In genomic region chr17:27808629-27809028, GRCh38 we compare ENCODE assay signal across 14 cellular contexts. TPM values are rescaled to one million over a fixed set of nuclear protein-coding genes. Genes with fewer than 3 reads are reported as not detected.
DNase-seq lines count a peak whose midpoint lies in the region; ATAC-seq lines count a peak whose summit lies in the region.
"Had no signal": no experiment of that assay in that cellular context is flagged by ENCODE, and none has a peak within 500 bp of the region (broad histone marks: within the 10 kb centered on the region; RNA-seq: fewer than 3 reads in every experiment).

No MANE protein-coding gene starts in this region.

- peaks cover 49% of the 10 kb centered on the region for H3K4me1 Mint-ChIP-seq in activated CD4-positive, alpha-beta T cell treated with anti-CD3 and anti-CD28 coated beads for 36 hours
- H3K4me1 Mint-ChIP-seq in activated T-cell treated with anti-CD3 and anti-CD28 coated beads, Interleukin-2, amount 50 U/mL, for 72 hours (ENCODE audit: low read depth), result peaks cover 55% of the 10 kb centered on the region

- H2AK5ac ChIP-seq in neuronal stem cell (ENCODE audit: low read depth, low read length), result peak overlapping the region; percentile 52

- intact Hi-C loops in activated CD4-positive, alpha-beta T cell treated with anti-CD3 and anti-CD28 coated beads for 36 hours (cut with DNase I, micrococcal nuclease), result loop anchor here (1.0 to 5.0 kb wide), 6 partner anchors 38 to 516 kb away; partner anchors contain the start of genes LYRM9 (in 1 of the 2) and WSB1 (in 1 of the 2)

- no peak overlapping the region for H2BK12ac ChIP-seq in neuronal stem cell (ENCODE audit: low read length)

- WGBS in neuronal stem cell (ENCODE audit: extremely low coverage in 2 of 2, insufficient read length in 2 of 2, insufficient replicate concordance in 1 of 2), 2 donors, result no CpG with 5 or more reads among the region's 4 CpGs

- no peaks in the 10 kb centered on the region for H3K79me1 ChIP-seq in neuronal stem cell (ENCODE audit: low read depth, low read length)

- no peak overlapping the region for H3K23ac ChIP-seq in neuronal stem cell (ENCODE audit: low read depth, low read length, poor library complexity)

- no peaks in the 10 kb centered on the region for H3K36me3 Mint-ChIP-seq in activated CD4-positive, alpha-beta T cell treated with anti-CD3 and anti-CD28 coated beads for 36 hours (ENCODE audit: low read depth)
- peaks cover 0 to 3% of the 10 kb centered on the region in 2 donors for H3K36me3 Mint-ChIP-seq in activated T-cell treated with anti-CD3 and anti-CD28 coated beads, Interleukin-2, amount 50 U/mL, for 72 hours (ENCODE audit: insufficient read depth in 2 of 2)

- H3K4me1 ChIP-seq in neuronal stem cell (ENCODE audit: control insufficient read depth in 2 of 2, insufficient read depth in 1 of 2, low read depth in 1 of 2, low read length in 2 of 2), result peaks cover 0 to 3% of the 10 kb centered on the region in 2 donors
- H3K4me1 ChIP-seq: ascending aorta had no signal

- H3K4ac ChIP-seq in neuronal stem cell (ENCODE audit: low read length), result no peak overlapping the region

- no peak overlapping the region for H3K14ac ChIP-seq in neuronal stem cell (ENCODE audit: low read length)

- peak; percentile 71 for DNase-seq in activated CD4-positive, alpha-beta T cell treated with anti-CD3 and anti-CD28 coated beads for 36 hours
- no peak for DNase-seq in activated CD4-positive, alpha-beta T cell treated with anti-CD3 and anti-CD28 coated beads for 1 hour
- peak; percentile 57 for DNase-seq in H7
- peak in 1 of 2 donors; percentile 29 for DNase-seq in activated T-cell treated with anti-CD3 and anti-CD28 coated beads, Interleukin-2, amount 50 U/mL, for 72 hours
- DNase-seq in neuronal stem cell (ENCODE audit: low spot score), result no peak
- no peak for DNase-seq in Kasumi-1 (lab: John Stamatoyannopoulos, UW)
- DNase-seq in putamen (ENCODE audit: low spot score), result no peak
- DNase-seq in stimulated activated naive CD4-positive, alpha-beta T cell (lab: John Stamatoyannopoulos, UW), result no peak
- DNase-seq: NCI-H1694 treated with DMSO at 0.1 percent for 48 hours, sigmoid colon had no signal

- POLR2A ChIA-PET in activated CD4-positive, alpha-beta T cell treated with anti-CD3 and anti-CD28 coated beads for 36 hours (lab: Charles Lee), result interaction anchor here (1.6 kb wide), 1 partner anchor 71 kb away, joined by 6 read pairs; no protein-coding TSS in a partner anchor

- no peak overlapping the region for H2BK5ac ChIP-seq in neuronal stem cell (ENCODE audit: low read length)

- no peak overlapping the region for H2AFZ ChIP-seq in neuronal stem cell (ENCODE audit: low read length)

- CTCF ChIA-PET in activated CD4-positive, alpha-beta T cell treated with anti-CD3 and anti-CD28 coated beads for 36 hours (lab: Charles Lee), result interaction anchor here (0.7 to 7.2 kb wide), 8 partner anchors 26 to 528 kb away, joined by 3 to 320 read pairs (median 4); partner anchors contain the start of genes LYRM9 and TNFAIP1

- peak overlapping the region; percentile 95 for H3K27ac Mint-ChIP-seq in activated CD4-positive, alpha-beta T cell treated with anti-CD3 and anti-CD28 coated beads for 36 hours
- H3K27ac Mint-ChIP-seq in activated T-cell treated with anti-CD3 and anti-CD28 coated beads, Interleukin-2, amount 50 U/mL, for 72 hours, result no peak overlapping the region
- H3K27ac Mint-ChIP-seq: nephron had no signal

- no peak overlapping the region for H3K9ac ChIP-seq in neuronal stem cell (ENCODE audit: low read depth, low read length, poor library complexity)

- H3K4me3 ChIP-seq in H7 (ENCODE audit: insufficient read depth, low read depth, low read length), result no peak overlapping the region
- H3K4me3 ChIP-seq in neuronal stem cell (ENCODE audit: low read length in 2 of 2), result no peak overlapping the region
- H3K4me3 ChIP-seq: sigmoid colon, SK-N-MC had no signal

- peaks cover 5% of the 10 kb centered on the region for H3K9me3 Mint-ChIP-seq in activated CD4-positive, alpha-beta T cell treated with anti-CD3 and anti-CD28 coated beads for 36 hours (ENCODE audit: low read depth)
- H3K9me3 Mint-ChIP-seq in activated T-cell treated with anti-CD3 and anti-CD28 coated beads, Interleukin-2, amount 50 U/mL, for 72 hours, result peaks cover 0 to 4% of the 10 kb centered on the region in 2 donors

- ATAC-seq in activated CD4-positive, alpha-beta T cell treated with anti-CD3 and anti-CD28 coated beads for 36 hours, result peak; percentile 11
- peak; percentile 3 to 10 for ATAC-seq in activated T-cell treated with anti-CD3 and anti-CD28 coated beads, Interleukin-2, amount 50 U/mL, for 72 hours (replicated peaks in 1 of 2)

- no peaks in the 10 kb centered on the region for H3K27me3 Mint-ChIP-seq in activated CD4-positive, alpha-beta T cell treated with anti-CD3 and anti-CD28 coated beads for 36 hours
- no peaks in the 10 kb centered on the region for H3K27me3 Mint-ChIP-seq in activated T-cell treated with anti-CD3 and anti-CD28 coated beads, Interleukin-2, amount 50 U/mL, for 72 hours (ENCODE audit: low read depth)

- H4K8ac ChIP-seq in neuronal stem cell (ENCODE audit: low read depth, low read length), result no peak overlapping the region

- peak overlapping the region; percentile 44 for H2BK15ac ChIP-seq in neuronal stem cell (ENCODE audit: low read length)

- peak overlapping the region; percentile 42 for H3K4me3 Mint-ChIP-seq in activated CD4-positive, alpha-beta T cell treated with anti-CD3 and anti-CD28 coated beads for 36 hours
- peak overlapping the region; percentile 73 to 76 for H3K4me3 Mint-ChIP-seq in activated T-cell treated with anti-CD3 and anti-CD28 coated beads, Interleukin-2, amount 50 U/mL, for 72 hours
- H3K4me3 Mint-ChIP-seq: nephron had no signal

- H3K4me2 ChIP-seq in neuronal stem cell (ENCODE audit: insufficient read depth, low read length, poor library complexity, severe bottlenecking), result no peak overlapping the region

- H4K91ac ChIP-seq in neuronal stem cell (ENCODE audit: low read depth, low read length, poor library complexity), result no peak overlapping the region

- H3K27ac ChIP-seq in neuronal stem cell (replicated peaks; ENCODE audit: low read length), result no peak overlapping the region
- H3K27ac ChIP-seq: ascending aorta, sigmoid colon, SK-N-MC had no signal

- no peak overlapping the region for H3K18ac ChIP-seq in neuronal stem cell (ENCODE audit: low read length)

- H3K27me3 ChIP-seq in H7 (ENCODE audit: control insufficient read depth, insufficient read depth, low read length), result no peaks in the 10 kb centered on the region
- H3K27me3 ChIP-seq in neuronal stem cell (ENCODE audit: control insufficient read depth in 3 of 3, insufficient read depth in 3 of 3, low read depth in 1 of 3, low read length in 3 of 3), result peaks cover 0 to 13% (median 0%) of the 10 kb centered on the region in 3 experiments
- H3K27me3 ChIP-seq: ascending aorta, sigmoid colon had no signal

- H3K9me3 ChIP-seq in neuronal stem cell (replicated peaks in 1 of 2; ENCODE audit: control insufficient read depth in 2 of 2, insufficient read depth in 1 of 2, low read depth in 1 of 2, low read length in 2 of 2), result peaks cover 0 to 3% of the 10 kb centered on the region in 2 donors
- H3K9me3 ChIP-seq: ascending aorta, sigmoid colon had no signal

- H3K36me3 ChIP-seq in H7 (replicated peaks; ENCODE audit: control insufficient read depth, insufficient read depth, low read length) (no peaks in the 10 kb centered on the region), neuronal stem cell (replicated peaks in 1 of 2; ENCODE audit: control insufficient read depth in 2 of 2, insufficient read depth in 2 of 2, low read length in 2 of 2) (no peaks in the 10 kb centered on the region)
- H3K36me3 ChIP-seq: ascending aorta, sigmoid colon had no signal

- H2BK120ac ChIP-seq in neuronal stem cell (ENCODE audit: low read depth, low read length), result no peak overlapping the region

RNA-seq across cellular contexts. Expression of gene NOS2, which starts 8.3 kb away (rescaled TPM):
- under 1 TPM; 0.07 to 0.09 TPM for total RNA-seq in activated CD4-positive, alpha-beta T cell treated with anti-CD3 and anti-CD28 coated beads for 36 hours
- 1.6 and 2.1 TPM in 2 replicates for total RNA-seq in H7 (2014; rRNA removed; shearing (Covaris generic))
- total RNA-seq in activated T-cell treated with anti-CD3 and anti-CD28 coated beads, Interleukin-2, amount 50 U/mL, for 72 hours, result under 1 TPM; 0.05 to 0.14 TPM
- polyA plus RNA-seq in neuronal stem cell (2013, experiment 1 of 2), result 2.5 TPM
- 2.5 TPM for polyA plus RNA-seq in neuronal stem cell (2013, experiment 2 of 2)
- total RNA-seq: A172, ascending aorta had no signal

Comparison
In these comparisons a context has a peak if more than half of its experiments do, and no peak if none do; other contexts are left out.
1. DNase-seq: peak in activated CD4-positive, alpha-beta T cell treated with anti-CD3 and anti-CD28 coated beads for 36 hours (single experiment) and H7 (single experiment); none in activated CD4-positive, alpha-beta T cell treated with anti-CD3 and anti-CD28 coated beads for 1 hour (single experiment), neuronal stem cell (single experiment), Kasumi-1 (0 of 2), putamen (single experiment) and stimulated activated naive CD4-positive, alpha-beta T cell (0 of 6).